Comparison of ENCODE assay signal across 1 cellular context in genomic region chr16:20873331-20873730, GRCh38.
TF ChIP-seq lines count a peak whose summit lies in the region.

No MANE protein-coding gene starts in this region.

TF ChIP-seq in IMR-90, 13 proteins besides CTCF, POLR2A, EP300 and RAD21 (continued from another document):
- TF ChIP-seq ELK1 (IDR thresholded peaks at IDR 0.05; ENCODE audit: borderline replicate concordance, low read depth, low read length) (no peak), BHLHE40 (IDR thresholded peaks at IDR 0.05; ENCODE audit: low read depth, low read length) (no peak), MAZ (IDR thresholded peaks at IDR 0.05; ENCODE audit: borderline replicate concordance, low read depth, low read length) (no peak), CEBPB (IDR thresholded peaks at IDR 0.05; ENCODE audit: low read depth, low read length) (no peak), USF2 (IDR thresholded peaks at IDR 0.05; ENCODE audit: low read depth, low read length) (no peak), MXI1 (IDR thresholded peaks at IDR 0.05; ENCODE audit: borderline replicate concordance, low read depth, low read length) (no peak), RCOR1 (IDR thresholded peaks at IDR 0.05; ENCODE audit: insufficient replicate concordance, low read length) (no peak), RFX5 (IDR thresholded peaks at IDR 0.05; ENCODE audit: low read depth, low read length) (no peak), MAFK (IDR thresholded peaks at IDR 0.05; ENCODE audit: low read depth, low read length) (no peak), SMC3 (IDR thresholded peaks at IDR 0.05; ENCODE audit: low read depth, low read length) (no peak)
